ENCODE assay signal across 8 cellular contexts in genomic region chr15:41971089-41971892, GRCh38. TPM values are rescaled to one million over a fixed set of nuclear protein-coding genes. Genes with fewer than 3 reads are reported as not detected.
DNase-seq lines count a peak whose midpoint lies in the region; ATAC-seq, FAIRE-seq and TF ChIP-seq lines count a peak whose summit lies in the region.

No MANE protein-coding gene starts in this region.

- SMC1A ChIA-PET in GM12878 (lab: Charles Lee; ENCODE audit: uncharacterized antibody, unreplicated experiment), result interaction anchor here (0.8 to 9.7 kb wide), 8 partner anchors 10 to 197 kb away, joined by 3 to 179 read pairs (median 12); partner anchors contain the start of gene MAPKBP1

- CTCF ChIA-PET in GM12878 (lab: Yijun Ruan, JAX), result interaction anchor here (0.5 to 3.9 kb wide), 5 partner anchors 26 to 197 kb away, joined by 3 to 27 read pairs (median 10); partner anchors contain the start of gene MAPKBP1

- FAIRE-seq in GM12878 (lab: Jason Lieb, UNC), result peak; percentile 47

- peak; percentile 34 for DNase-seq in GDM1 (lab: John Stamatoyannopoulos, UW)
- DNase-seq in Karpas-422, result peak; percentile 93
- peak; percentile 33 to 92 (median 66) for DNase-seq in T-helper 2 cell
- DNase-seq in GM12878 (ENCODE audit: low read depth, low spot score), result peak; percentile 89
- DNase-seq in stimulated activated CD4-positive, alpha-beta T cell treated with anti-CD3 and anti-CD28 coated beads, Interleukin-12 subunit alpha, Interleukin-12 subunit beta, amount 100 ng/mL, for 4 hours, result peak; percentile 63
- DNase-seq in cerebellar nuclear complex (lab: John Stamatoyannopoulos, UW), result no peak

- TSS peak; percentile 51 for BruUV-seq in GM12878 (replicated peaks; lab: Mats Ljungman, UMichigan)

- H2AFZ ChIP-seq in Karpas-422 (ENCODE audit: low read length) (no peak overlapping the region), GM12878 (ENCODE audit: control insufficient read depth, low read depth, low read length) (peak overlapping the region; percentile 32; the same call in 1 of the 2 replicates)

- peak; percentile 71 for TF ChIP-seq POLR2A in GM12878 (IDR thresholded peaks at IDR 0.05; ENCODE audit: low read depth, low read length)

- 1% methylated on average over 16 of the region's 16 CpGs for WGBS in GM12878 (ENCODE audit: insufficient coverage, insufficient replicate concordance, low lambda C conversion rate, missing lambda C conversion rate)

- no peak for TF ChIP-seq RAD21 in GM12878 (IDR thresholded peaks at IDR 0.05; ENCODE audit: insufficient read depth, low read depth, low read length)

- peak; percentile 49 for ATAC-seq in GM21825 (IDR thresholded peaks at IDR 0.05; ENCODE audit: unreplicated experiment)
- ATAC-seq in GM12878, result peak; percentile 62

- peak overlapping the region; percentile 95 for H3K27ac ChIP-seq in Karpas-422 (ENCODE audit: low read length)
- H3K27ac ChIP-seq in GM12878 (ENCODE audit: control insufficient read depth, insufficient read depth), result peak overlapping the region; percentile 100
- no peak overlapping the region for H3K27ac ChIP-seq in iPS-20b (ENCODE audit: low read length)

- H4K20me1 ChIP-seq in Karpas-422 (ENCODE audit: insufficient read depth, low read depth, low read length) (peaks cover 3% of the 10 kb centered on the region; the same call in 1 of the 2 replicates), GM12878 (ENCODE audit: control insufficient read depth, insufficient read depth) (no peaks in the 10 kb centered on the region)

- H3K36me3 ChIP-seq in Karpas-422 (ENCODE audit: insufficient read depth, low read length) (no peaks in the 10 kb centered on the region), GM12878 (ENCODE audit: control insufficient read depth in 2 of 2, insufficient read depth in 2 of 2, low read length in 1 of 2) (peaks cover 0 to 3% of the 10 kb centered on the region in 2 experiments; a peak in 1 of 4 replicates), iPS-20b (ENCODE audit: insufficient read depth, low read depth, low read length) (no peaks in the 10 kb centered on the region)

- RAD21 ChIA-PET in GM12878 (lab: Charles Lee; ENCODE audit: unreplicated experiment), result interaction anchor here (1.0 to 9.0 kb wide), 7 partner anchors 12 to 197 kb away, joined by 3 to 97 read pairs (median 5); partner anchors contain the start of gene MAPKBP1

- intact Hi-C loops in GM12878 (cut with micrococcal nuclease; ENCODE audit: unreplicated experiment), result loop anchor here (1.0 to 5.0 kb wide), 5 partner anchors 36 to 639 kb away; partner anchors contain the start of genes JMJD7, MAPKBP1, NUSAP1 and OIP5

- H3K9me2 ChIP-seq in Karpas-422 (replicated peaks; ENCODE audit: insufficient read depth, low read length), result no peaks in the 10 kb centered on the region

- peak overlapping the region; percentile 80 for H3K4me3 ChIP-seq in Karpas-422 (ENCODE audit: low read length)
- peak overlapping the region; percentile 93 for H3K4me3 ChIP-seq in GM12878
- H3K4me3 ChIP-seq in iPS-20b (ENCODE audit: low read length), result peak overlapping the region; percentile 95

- H3K9me3 ChIP-seq in Karpas-422 (ENCODE audit: low read length) (no peaks in the 10 kb centered on the region), GM12878 (replicated peaks; ENCODE audit: control insufficient read depth, insufficient read depth, low read length) (no peaks in the 10 kb centered on the region), iPS-20b (ENCODE audit: insufficient read depth, low read depth, low read length) (no peaks in the 10 kb centered on the region)

- TF ChIP-seq EP300 in GM12878 (IDR thresholded peaks at IDR 0.05; ENCODE audit: borderline replicate concordance in 1 of 2, control insufficient read depth in 1 of 2, low read depth in 2 of 2, low read length in 2 of 2), result peak; percentile 73 to 75

- POLR2A ChIA-PET in GM12878 (lab: Charles Lee), result interaction anchor here (0.6 to 7.2 kb wide), 7 partner anchors 16 to 61 kb away, joined by 3 to 67 read pairs (median 4); no protein-coding TSS in a partner anchor

- H3K27me3 ChIP-seq in Karpas-422 (ENCODE audit: low read length), result no peaks in the 10 kb centered on the region
- no peaks in the 10 kb centered on the region for H3K27me3 ChIP-seq in GM12878 (replicated peaks in 1 of 2; ENCODE audit: control insufficient read depth in 2 of 2, insufficient read depth in 2 of 2, low read length in 1 of 2)
- no peaks in the 10 kb centered on the region for H3K27me3 ChIP-seq in iPS-20b (ENCODE audit: insufficient read depth, low read length)

- H3K4me1 ChIP-seq in Karpas-422 (ENCODE audit: low read length) (peaks cover 62% of the 10 kb centered on the region), GM12878 (ENCODE audit: control insufficient read depth, insufficient read depth, low read length) (peaks cover 36% of the 10 kb centered on the region), iPS-20b (ENCODE audit: insufficient read depth, low read length) (peaks cover 10% of the 10 kb centered on the region; the same call in 1 of the 2 replicates)

- H3K4me2 ChIP-seq in Karpas-422 (ENCODE audit: low read depth, low read length, poor library complexity, severe bottlenecking) (peak overlapping the region; percentile 90), GM12878 (ENCODE audit: control insufficient read depth, insufficient read depth) (peak overlapping the region; percentile 91)

- TF ChIP-seq CTCF in GM12878 (IDR thresholded peaks at IDR 0.05 in 2 of 3, conservative IDR thresholded peaks at IDR 0.05 in 1 of 3; ENCODE audit: control insufficient read depth in 2 of 3, extremely low read depth in 1 of 3, insufficient read depth in 1 of 3, low read depth in 3 of 3, low read length in 3 of 3), result no peak

- in situ Hi-C loops in GM12878 (cut with MboI), result no loop called here

- H3K9ac ChIP-seq in Karpas-422 (ENCODE audit: low read length) (peak overlapping the region; percentile 80), GM12878 (ENCODE audit: control insufficient read depth, insufficient read depth, low read length) (peak overlapping the region; percentile 98), iPS-20b (ENCODE audit: low read depth, low read length) (peak overlapping the region; percentile 83; the same call in 1 of the 2 replicates)

- H3K79me2 ChIP-seq in Karpas-422 (ENCODE audit: low read length) (peaks cover 52% of the 10 kb centered on the region), GM12878 (ENCODE audit: control insufficient read depth, insufficient read depth, low read length) (peaks cover 62% of the 10 kb centered on the region)

TF ChIP-seq in GM12878, 131 proteins besides CTCF, POLR2A, EP300 and RAD21 (continues in another document):
- TF ChIP-seq TAF1 (IDR thresholded peaks at IDR 0.05; ENCODE audit: borderline replicate concordance, low read depth, low read length) (peak; percentile 84), CHD2 (IDR thresholded peaks at IDR 0.05; ENCODE audit: borderline replicate concordance, low read depth, low read length) (0 out of 2 replicates have a peak, but pooled peaks have one; percentile 13)

RNA-seq across cellular contexts. Expression of gene EHD4, which starts 1.1 kb away (rescaled TPM):
- total RNA-seq in Karpas-422 (2014; rRNA removed; shearing (Covaris generic); ENCODE audit: low replicate concordance), result 19.9 and 20.4 TPM in 2 replicates
- 41.9 and 43.4 TPM in 2 replicates for total RNA-seq in GM12878 (2013; cell fraction: nucleolus; rRNA removed)
- total RNA-seq in GM12878 (2014; rRNA removed) (48.2 and 49.6 TPM in 2 replicates), GM12878 (2014; rRNA removed; fragmentation: Illumina TruSeq; extraction: Trizol) (24.3 and 26.0 TPM in 2 replicates), GM12878 (2021) (52.1 and 53.2 TPM in 2 replicates)
- polyA plus RNA-seq in GM12878 (2011; ENCODE audit: low read depth), result 15.6 TPM
- polyA plus RNA-seq in GM12878 (2011; rRNA removed) (25.6 and 42.2 TPM in 2 replicates), GM12878 (2014; fragmentation: Illumina TruSeq; extraction: Trizol) (18.9 and 29.3 TPM in 2 replicates), GM12878 (2014; fragmentation: Nextera tagmentation; extraction: Ambion mirVana) (1 to 10 TPM; 4.2 to 8.6 TPM), GM12878 (2014; rRNA removed) (47.3 and 50.1 TPM in 2 replicates), GM12878 (2016; fragmentation: Nextera tagmentation; extraction: Ambion mirVana) (10 to 100 TPM; 60.7 to 62.9 TPM)
- 45.7 and 57.3 TPM in 2 replicates for polyA plus RNA-seq in GM12878 (2011; cell fraction: cytosol; rRNA removed)
- 28.0 and 35.6 TPM in 2 replicates for polyA plus RNA-seq in GM12878 (2011; cell fraction: nucleus; rRNA removed)
- 26.7 and 28.7 TPM in 2 replicates for polyA plus RNA-seq in GM12878 (2012)
- polyA minus RNA-seq in GM12878 (2011; rRNA and poly(A)+ RNA removed), result 50.8 and 76.6 TPM in 2 replicates
- 28.7 and 30.8 TPM in 2 replicates for polyA minus RNA-seq in GM12878 (2011; cell fraction: cytosol; rRNA and poly(A)+ RNA removed)
- 36.1 and 67.5 TPM in 2 replicates for polyA minus RNA-seq in GM12878 (2011; cell fraction: nucleus; rRNA and poly(A)+ RNA removed)

RNA-seq across cellular contexts. Expression of gene PLA2G4E, which starts 49.6 kb away (rescaled TPM):
- not detected in 2 replicates for total RNA-seq in Karpas-422 (2014; rRNA removed; shearing (Covaris generic); ENCODE audit: low replicate concordance)
- 0.07 and 0.46 TPM in 2 replicates for total RNA-seq in GM12878 (2013; cell fraction: nucleolus; rRNA removed)
- total RNA-seq in GM12878 (2014; rRNA removed) (0.06 TPM in 1 of 2 replicates, not detected in the other), GM12878 (2014; rRNA removed; fragmentation: Illumina TruSeq; extraction: Trizol) (0.05 TPM in 1 of 2 replicates, not detected in the other), GM12878 (2021) (0.05 and 0.11 TPM in 2 replicates)
- not detected for polyA plus RNA-seq in GM12878 (2011; ENCODE audit: low read depth)
- polyA plus RNA-seq in GM12878 (2011; rRNA removed) (0.07 TPM in 2 replicates), GM12878 (2014; fragmentation: Illumina TruSeq; extraction: Trizol) (0.06 TPM in 1 of 2 replicates, not detected in the other), GM12878 (2014; fragmentation: Nextera tagmentation; extraction: Ambion mirVana) (not detected), GM12878 (2014; rRNA removed) (0.15 and 0.32 TPM in 2 replicates), GM12878 (2016; fragmentation: Nextera tagmentation; extraction: Ambion mirVana) (not detected)
- 0.07 and 0.10 TPM in 2 replicates for polyA plus RNA-seq in GM12878 (2011; cell fraction: cytosol; rRNA removed)
- polyA plus RNA-seq in GM12878 (2011; cell fraction: nucleus; rRNA removed), result 0.21 and 0.28 TPM in 2 replicates
- polyA plus RNA-seq in GM12878 (2012), result 0.06 TPM in 1 of 2 replicates, not detected in the other
- 0.10 and 0.37 TPM in 2 replicates for polyA minus RNA-seq in GM12878 (2011; rRNA and poly(A)+ RNA removed)
- polyA minus RNA-seq in GM12878 (2011; cell fraction: cytosol; rRNA and poly(A)+ RNA removed), result not detected in 2 replicates
- polyA minus RNA-seq in GM12878 (2011; cell fraction: nucleus; rRNA and poly(A)+ RNA removed), result not detected in 2 replicates

Comparison
In these comparisons a context has a peak if more than half of its experiments do, and no peak if none do; other contexts are left out.
1. DNase-seq: peak in GDM1 (single experiment), Karpas-422 (single experiment), T-helper 2 cell (5 of 5), GM12878 (single experiment) and stimulated activated CD4-positive, alpha-beta T cell treated with anti-CD3 and anti-CD28 coated beads, Interleukin-12 subunit alpha, Interleukin-12 subunit beta, amount 100 ng/mL, for 4 hours (single experiment); none in cerebellar nuclear complex (0 of 2).
2. Peak in every context shown above with its lines, with median percentiles within 50 percentile points of each other: H3K4me3 ChIP-seq and H3K9ac ChIP-seq.